24 cellular contexts compared by ENCODE assay signal in genomic region chr7:105212236-105212635, GRCh38.
"Had no signal": no experiment of that assay in that cellular context is flagged by ENCODE, and none has a peak within 500 bp of the region (broad histone marks: within the 10 kb centered on the region; RNA-seq: fewer than 3 reads in every experiment).

No MANE protein-coding gene starts in this region.

- H3K27me3 ChIP-seq: gastroesophageal sphincter, sigmoid colon, tibial artery had no signal

- H3K9me3 Mint-ChIP-seq: activated T-cell treated with anti-CD3 and anti-CD28 coated beads, Interleukin-2, amount 50 U/mL, for 24 hours; activated T-helper 17 cell treated with anti-CD3 and anti-CD28 coated beads, Interleukin-2, amount 50 U/mL, for 72 hours had no signal

- H3K9me3 ChIP-seq: gastroesophageal sphincter, sigmoid colon, tibial artery had no signal

- H3K4me3 Mint-ChIP-seq: activated CD4-positive, alpha-beta T cell treated with anti-CD3 and anti-CD28 coated beads for 36 hours; activated naive CD8-positive, alpha-beta T cell treated with anti-CD3 and anti-CD28 coated beads, Interleukin-2, amount 10 ng/mL, durations not matched to agents 7 days and 5 days; activated T-cell treated with anti-CD3 and anti-CD28 coated beads, Interleukin-2, amount 50 U/mL, for 24 hours; activated T-helper 17 cell treated with anti-CD3 and anti-CD28 coated beads, Interleukin-2, amount 50 U/mL, for 72 hours; neural crest cell; stimulated activated naive CD8-positive, alpha-beta T cell treated with anti-CD3 and anti-CD28 coated beads, Interleukin-15, Interleukin-2, amounts not matched to agents 100 ng/mL and 50 ng/mL, for 24 hours had no signal

- H3K27me3 Mint-ChIP-seq: activated CD4-positive, alpha-beta T cell treated with anti-CD3 and anti-CD28 coated beads for 36 hours; activated naive CD8-positive, alpha-beta T cell treated with anti-CD3 and anti-CD28 coated beads, Interleukin-2, amount 10 ng/mL, durations not matched to agents 7 days and 5 days; activated T-cell treated with anti-CD3 and anti-CD28 coated beads, Interleukin-2, amount 50 U/mL, for 24 hours; activated T-helper 17 cell treated with anti-CD3 and anti-CD28 coated beads, Interleukin-2, amount 50 U/mL, for 72 hours; progenitor cell of endocrine pancreas; stimulated activated naive CD8-positive, alpha-beta T cell treated with anti-CD3 and anti-CD28 coated beads, Interleukin-15, Interleukin-2, amounts not matched to agents 100 ng/mL and 50 ng/mL, for 24 hours had no signal

- DNase-seq: activated CD4-positive, alpha-beta T cell treated with anti-CD3 and anti-CD28 coated beads for 36 hours; activated CD4-positive, alpha-beta T cell treated with anti-CD3 and anti-CD28 coated beads, Interleukin-2, amount 50 U/mL, for 4 hours; activated CD8-positive, alpha-beta memory T cell treated with anti-CD3 and anti-CD28 coated beads for 24 hours; activated CD8-positive, alpha-beta memory T cell treated with anti-CD3 and anti-CD28 coated beads, Interleukin-2, amount 50 U/mL, for 4 hours; activated naive CD8-positive, alpha-beta T cell treated with anti-CD3 and anti-CD28 coated beads, Interleukin-2, amount 10 ng/mL, durations not matched to agents 7 days and 5 days; activated T-cell treated with anti-CD3 and anti-CD28 coated beads, Interleukin-2, amount 50 U/mL, for 24 hours; amniotic stem cell; head of caudate nucleus; hypothalamus; left ventricle myocardium superior; mammary epithelial cell; midbrain; retina; sigmoid colon; stimulated activated CD4-positive, alpha-beta T cell treated with anti-CD3 and anti-CD28 coated beads, Interleukin-4, amount 100 ng/mL, for 24 hours; substantia nigra; T-helper 1 cell; T-helper 9 cell; tibial artery had no signal

- ATAC-seq: activated CD4-positive, alpha-beta T cell treated with anti-CD3 and anti-CD28 coated beads for 36 hours; activated T-helper 17 cell treated with anti-CD3 and anti-CD28 coated beads, Interleukin-2, amount 50 U/mL, for 72 hours; gastroesophageal sphincter; left ventricle myocardium superior had no signal

- H3K4me3 ChIP-seq: gastroesophageal sphincter, sigmoid colon, tibial artery had no signal

- H3K36me3 ChIP-seq: gastroesophageal sphincter, sigmoid colon, tibial artery had no signal

- H3K27ac Mint-ChIP-seq: activated CD4-positive, alpha-beta T cell treated with anti-CD3 and anti-CD28 coated beads for 36 hours; activated naive CD8-positive, alpha-beta T cell treated with anti-CD3 and anti-CD28 coated beads, Interleukin-2, amount 10 ng/mL, durations not matched to agents 7 days and 5 days; activated T-cell treated with anti-CD3 and anti-CD28 coated beads, Interleukin-2, amount 50 U/mL, for 24 hours; progenitor cell of endocrine pancreas; stimulated activated naive CD8-positive, alpha-beta T cell treated with anti-CD3 and anti-CD28 coated beads, Interleukin-15, Interleukin-2, amounts not matched to agents 100 ng/mL and 50 ng/mL, for 24 hours had no signal
